14 cellular contexts compared by ENCODE assay signal in genomic region chr10:72323108-72323932, GRCh38. TPM values are rescaled to one million over a fixed set of nuclear protein-coding genes. Genes with fewer than 3 reads are reported as not detected.
DNase-seq lines count a peak whose midpoint lies in the region; ATAC-seq and TF ChIP-seq lines count a peak whose summit lies in the region.
"Had no signal": no experiment of that assay in that cellular context is flagged by ENCODE, and none has a peak within 500 bp of the region (broad histone marks: within the 10 kb centered on the region; RNA-seq: fewer than 3 reads in every experiment).

No MANE protein-coding gene starts in this region.

- no peaks in the 10 kb centered on the region for H3K9me3 ChIP-seq in esophagus (ENCODE audit: control insufficient read depth in 2 of 2, insufficient read depth in 1 of 2, low read depth in 1 of 2, low read length in 1 of 2)

- no peaks in the 10 kb centered on the region for H3K36me3 ChIP-seq in esophagus (ENCODE audit: control insufficient read depth in 2 of 2, insufficient read depth in 2 of 2, low read length in 1 of 2)

- no peak overlapping the region for H3K4me3 Mint-ChIP-seq in activated CD4-positive, alpha-beta T cell treated with anti-CD3 and anti-CD28 coated beads, Interleukin-2, amount 10 ng/mL, durations not matched to agents 7 days and 5 days
- H3K4me3 Mint-ChIP-seq in stimulated activated effector memory CD8-positive, alpha-beta T cell treated with anti-CD3 and anti-CD28 coated beads, Interleukin-12 subunit alpha, Interleukin-12 subunit beta, amount 100 ng/mL, for 72 hours: peak overlapping the region; percentile 36

- peaks cover 16 to 40% of the 10 kb centered on the region in 2 donors for H3K4me1 ChIP-seq in esophagus (ENCODE audit: control insufficient read depth in 2 of 2, insufficient read depth in 2 of 2, low read length in 1 of 2)

- WGBS in esophagus, 2 donors: 84 to 85% methylated on average over 14 of the region's 14 CpGs

- POLR2A ChIA-PET in activated CD4-positive, alpha-beta T cell treated with anti-CD3 and anti-CD28 coated beads, Interleukin-2, amount 10 ng/mL, durations not matched to agents 7 days and 5 days (lab: Charles Lee): no interaction called here
- POLR2A ChIA-PET in RWPE1 (lab: Yijun Ruan, JAX; ENCODE audit: low non-redundant PET): interaction anchor here (0.5 to 0.6 kb wide), 3 partner anchors 9 to 52 kb away, joined by 3 to 4 read pairs (median 4); partner anchors contain the start of gene DDIT4

- H3K27ac ChIP-seq in RWPE1 (peak overlapping the region; percentile 100), esophagus (ENCODE audit: low read depth in 2 of 2, low read length in 1 of 2) (peak overlapping the region; percentile 76 to 97)

- no peak for ATAC-seq in stimulated activated effector memory CD8-positive, alpha-beta T cell treated with anti-CD3 and anti-CD28 coated beads, Interleukin-12 subunit alpha, Interleukin-12 subunit beta, amount 100 ng/mL, for 72 hours
- no peak for ATAC-seq in HG03439 (IDR thresholded peaks at IDR 0.05; ENCODE audit: unreplicated experiment)

- no peaks in the 10 kb centered on the region for H3K27me3 Mint-ChIP-seq in activated CD4-positive, alpha-beta T cell treated with anti-CD3 and anti-CD28 coated beads, Interleukin-2, amount 10 ng/mL, durations not matched to agents 7 days and 5 days

- H3K27me3 ChIP-seq in esophagus (ENCODE audit: control insufficient read depth in 1 of 2, insufficient read depth in 2 of 2, low read length in 2 of 2): no peaks in the 10 kb centered on the region

- DNase-seq in activated CD4-positive, alpha-beta T cell treated with anti-CD3 and anti-CD28 coated beads, Interleukin-2, amount 10 ng/mL, durations not matched to agents 7 days and 5 days: no peak
- DNase-seq in activated CD4-positive, alpha-beta T cell treated with anti-CD3 and anti-CD28 coated beads, Interleukin-2, amount 50 U/mL, for 4 hours: no peak
- no peak for DNase-seq in RWPE1 (ENCODE audit: low spot score)
- DNase-seq in stimulated activated effector memory CD8-positive, alpha-beta T cell treated with anti-CD3 and anti-CD28 coated beads, Interleukin-12 subunit alpha, Interleukin-12 subunit beta, amount 100 ng/mL, for 72 hours (ENCODE audit: low spot score in 2 of 2): peak in 1 of 2 donors; percentile 49
- DNase-seq in NCI-H187 treated with DMSO at 0.1 percent for 48 hours (lab: John Stamatoyannopoulos, UW): no peak
- no peak for DNase-seq in GDM1 (lab: John Stamatoyannopoulos, UW)
- DNase-seq: ACHN, activated gamma-delta T cell, HCEC 1CT, head of caudate nucleus, MV-4-11, T1000 had no signal

- H3K27ac Mint-ChIP-seq in activated CD4-positive, alpha-beta T cell treated with anti-CD3 and anti-CD28 coated beads, Interleukin-2, amount 10 ng/mL, durations not matched to agents 7 days and 5 days: peak overlapping the region; percentile 95
- peak overlapping the region; percentile 96 for H3K27ac Mint-ChIP-seq in stimulated activated effector memory CD8-positive, alpha-beta T cell treated with anti-CD3 and anti-CD28 coated beads, Interleukin-12 subunit alpha, Interleukin-12 subunit beta, amount 100 ng/mL, for 72 hours

- H3K9me3 Mint-ChIP-seq in activated CD4-positive, alpha-beta T cell treated with anti-CD3 and anti-CD28 coated beads, Interleukin-2, amount 10 ng/mL, durations not matched to agents 7 days and 5 days: peaks cover 3% of the 10 kb centered on the region
- no peaks in the 10 kb centered on the region for H3K9me3 Mint-ChIP-seq in stimulated activated effector memory CD8-positive, alpha-beta T cell treated with anti-CD3 and anti-CD28 coated beads, Interleukin-12 subunit alpha, Interleukin-12 subunit beta, amount 100 ng/mL, for 72 hours

- peaks cover 77% of the 10 kb centered on the region for H3K4me1 Mint-ChIP-seq in activated CD4-positive, alpha-beta T cell treated with anti-CD3 and anti-CD28 coated beads, Interleukin-2, amount 10 ng/mL, durations not matched to agents 7 days and 5 days
- H3K4me1 Mint-ChIP-seq in stimulated activated effector memory CD8-positive, alpha-beta T cell treated with anti-CD3 and anti-CD28 coated beads, Interleukin-12 subunit alpha, Interleukin-12 subunit beta, amount 100 ng/mL, for 72 hours: peaks cover 70% of the 10 kb centered on the region

- no peak overlapping the region for H3K4me3 ChIP-seq in esophagus (ENCODE audit: low read depth in 1 of 2, low read length in 2 of 2)

- peaks cover 10% of the 10 kb centered on the region for H3K36me3 Mint-ChIP-seq in activated CD4-positive, alpha-beta T cell treated with anti-CD3 and anti-CD28 coated beads, Interleukin-2, amount 10 ng/mL, durations not matched to agents 7 days and 5 days (ENCODE audit: low read depth)
- H3K36me3 Mint-ChIP-seq in stimulated activated effector memory CD8-positive, alpha-beta T cell treated with anti-CD3 and anti-CD28 coated beads, Interleukin-12 subunit alpha, Interleukin-12 subunit beta, amount 100 ng/mL, for 72 hours: peaks cover 33% of the 10 kb centered on the region

- TF ChIP-seq CTCF in RWPE1 (conservative IDR thresholded peaks at IDR 0.05; ENCODE audit: low read depth): no peak

- CTCF ChIA-PET in activated CD4-positive, alpha-beta T cell treated with anti-CD3 and anti-CD28 coated beads, Interleukin-2, amount 10 ng/mL, durations not matched to agents 7 days and 5 days (lab: Charles Lee): interaction anchor here (0.7 to 4.7 kb wide), 7 partner anchors 8 to 32 kb away, joined by 3 to 31 read pairs (median 4); no protein-coding TSS in a partner anchor
- CTCF ChIA-PET in RWPE1 (lab: Yijun Ruan, JAX): interaction anchor here (0.7 to 1.0 kb wide), 2 partner anchors 31 to 48 kb away, joined by 3 to 4 read pairs; no protein-coding TSS in a partner anchor

RNA-seq across cellular contexts. Expression of gene DNAJB12, which starts 31.4 kb away (rescaled TPM):
- 10 to 100 TPM; 31.8 to 34.5 TPM for total RNA-seq in activated CD4-positive, alpha-beta T cell treated with anti-CD3 and anti-CD28 coated beads, Interleukin-2, amount 10 ng/mL, durations not matched to agents 7 days and 5 days
- 10 to 100 TPM; 18.4 to 20.7 TPM for polyA plus RNA-seq in esophagus

RNA-seq across cellular contexts. Expression of gene DDIT4, which starts 49.6 kb away (rescaled TPM):
- 100 to 1,000 TPM; 166 to 189 TPM for total RNA-seq in activated CD4-positive, alpha-beta T cell treated with anti-CD3 and anti-CD28 coated beads, Interleukin-2, amount 10 ng/mL, durations not matched to agents 7 days and 5 days
- polyA plus RNA-seq in esophagus: 100 to 1,000 TPM; 230 to 332 TPM
